13 cellular contexts compared by ENCODE assay signal in genomic region chr1:212545941-212546638, GRCh38.
DNase-seq lines count a peak whose midpoint lies in the region; ATAC-seq and TF ChIP-seq lines count a peak whose summit lies in the region.
"Had no signal": no experiment of that assay in that cellular context is flagged by ENCODE, and none has a peak within 500 bp of the region (broad histone marks: within the 10 kb centered on the region; RNA-seq: fewer than 3 reads in every experiment).

No MANE protein-coding gene starts in this region.

- peaks cover 0 to 2% of the 10 kb centered on the region in 2 donors for H3K4me1 ChIP-seq in mucosa of rectum (ENCODE audit: control insufficient read depth in 2 of 2, insufficient read depth in 2 of 2, low read length in 2 of 2)

- no peaks in the 10 kb centered on the region for H3K36me3 ChIP-seq in mucosa of rectum (ENCODE audit: control insufficient read depth in 2 of 2, insufficient read depth in 2 of 2, low read length in 2 of 2)

- DNase-seq in Right ventricle myocardium superior (no peak), cardiac septum (ENCODE audit: low spot score) (no peak), dorsolateral prefrontal cortex (no peak), NCI-H524 treated with DMSO at 0.1 percent for 48 hours (lab: John Stamatoyannopoulos, UW) (no peak), NCI-H748 (lab: John Stamatoyannopoulos, UW; ENCODE audit: unreplicated experiment) (no peak), posterior cingulate gyrus (no peak)
- no peak for DNase-seq in activated T-helper 2 cell treated with anti-CD3 and anti-CD28 coated beads, Interferon-gamma antibody, Interleukin-2, Interleukin-4, amounts not matched to agents 10 μg/mL and 5 μg/mL and 100 μg/mL, durations not matched to agents 14 hours and 24 hours and 36 hours (ENCODE audit: low spot score)
- DNase-seq: activated T-cell treated with anti-CD3 and anti-CD28 coated beads, Interleukin-2, amount 50 U/mL, for 24 hours; NCI-H2029; retina had no signal

- H3K9me3 ChIP-seq in mucosa of rectum (ENCODE audit: control insufficient read depth in 2 of 2, low read length in 2 of 2) = no peaks in the 10 kb centered on the region

- TF ChIP-seq CTCF in dorsolateral prefrontal cortex (IDR thresholded peaks at IDR 0.05 in 54 of 56, conservative IDR thresholded peaks at IDR 0.05 in 2 of 56; ENCODE audit: low read depth in 1 of 56, partially characterized antibody in 56 of 56) = no peak

- no peak overlapping the region for H3K27ac Mint-ChIP-seq in activated T-helper 2 cell treated with anti-CD3 and anti-CD28 coated beads, Interferon-gamma antibody, Interleukin-2, Interleukin-4, amounts not matched to agents 10 μg/mL and 5 μg/mL and 100 μg/mL, durations not matched to agents 14 hours and 24 hours and 36 hours
- H3K27ac Mint-ChIP-seq: activated T-cell treated with anti-CD3 and anti-CD28 coated beads, Interleukin-2, amount 50 U/mL, for 24 hours had no signal

- H3K27ac ChIP-seq in dorsolateral prefrontal cortex (peak overlapping the region in 41 of 59 donors; percentile 2 to 73 (median 47)), mucosa of rectum (ENCODE audit: low read depth in 2 of 2, low read length in 2 of 2) (peak overlapping the region; percentile 17 to 25)

- H3K4me3 Mint-ChIP-seq in activated T-helper 2 cell treated with anti-CD3 and anti-CD28 coated beads, Interferon-gamma antibody, Interleukin-2, Interleukin-4, amounts not matched to agents 10 μg/mL and 5 μg/mL and 100 μg/mL, durations not matched to agents 14 hours and 24 hours and 36 hours (ENCODE audit: low read depth) = no peak overlapping the region
- H3K4me3 Mint-ChIP-seq: activated T-cell treated with anti-CD3 and anti-CD28 coated beads, Interleukin-2, amount 50 U/mL, for 24 hours had no signal

- no peaks in the 10 kb centered on the region for H3K4me1 Mint-ChIP-seq in activated T-helper 2 cell treated with anti-CD3 and anti-CD28 coated beads, Interferon-gamma antibody, Interleukin-2, Interleukin-4, amounts not matched to agents 10 μg/mL and 5 μg/mL and 100 μg/mL, durations not matched to agents 14 hours and 24 hours and 36 hours (ENCODE audit: low read depth)

- H3K27me3 ChIP-seq in dorsolateral prefrontal cortex (no peaks in the 10 kb centered on the region), mucosa of rectum (ENCODE audit: control insufficient read depth in 2 of 2, insufficient read depth in 2 of 2, low read length in 2 of 2) (no peaks in the 10 kb centered on the region)

- H3K27me3 Mint-ChIP-seq in activated T-helper 2 cell treated with anti-CD3 and anti-CD28 coated beads, Interferon-gamma antibody, Interleukin-2, Interleukin-4, amounts not matched to agents 10 μg/mL and 5 μg/mL and 100 μg/mL, durations not matched to agents 14 hours and 24 hours and 36 hours (ENCODE audit: low read depth) = peaks cover 46% of the 10 kb centered on the region

- no peaks in the 10 kb centered on the region for H3K9me3 Mint-ChIP-seq in activated T-helper 2 cell treated with anti-CD3 and anti-CD28 coated beads, Interferon-gamma antibody, Interleukin-2, Interleukin-4, amounts not matched to agents 10 μg/mL and 5 μg/mL and 100 μg/mL, durations not matched to agents 14 hours and 24 hours and 36 hours
- H3K9me3 Mint-ChIP-seq: activated T-cell treated with anti-CD3 and anti-CD28 coated beads, Interleukin-2, amount 50 U/mL, for 24 hours had no signal

- ATAC-seq in Right ventricle myocardium superior (ENCODE audit: poor library complexity) = peak; percentile 74
- ATAC-seq: HepG2 had no signal

- no peaks in the 10 kb centered on the region for H3K36me3 Mint-ChIP-seq in activated T-helper 2 cell treated with anti-CD3 and anti-CD28 coated beads, Interferon-gamma antibody, Interleukin-2, Interleukin-4, amounts not matched to agents 10 μg/mL and 5 μg/mL and 100 μg/mL, durations not matched to agents 14 hours and 24 hours and 36 hours (ENCODE audit: low read depth)

- H3K4me3 ChIP-seq in dorsolateral prefrontal cortex (no peak overlapping the region), mucosa of rectum (ENCODE audit: low read length in 2 of 2) (no peak overlapping the region)
- H3K4me3 ChIP-seq: lung had no signal

- intact Hi-C loops in Right ventricle myocardium superior (cut with DNase I) = no loop called here
- intact Hi-C loops in cardiac septum (cut with DNase I) = no loop called here
- intact Hi-C loops in dorsolateral prefrontal cortex (cut with DNase I) = no loop called here
- intact Hi-C loops in activated T-helper 2 cell treated with anti-CD3 and anti-CD28 coated beads, Interferon-gamma antibody, Interleukin-2, Interleukin-4, amounts not matched to agents 10 μg/mL and 5 μg/mL and 100 μg/mL, durations not matched to agents 14 hours and 24 hours and 36 hours (cut with micrococcal nuclease) = no loop called here
- intact Hi-C loops in posterior cingulate gyrus (cut with DNase I) = loop anchor here (10.0 kb wide), 1 partner anchor 61 kb away; no protein-coding TSS in a partner anchor

- H3K9ac ChIP-seq in mucosa of rectum (ENCODE audit: low read depth in 1 of 2, low read length in 2 of 2) = no peak overlapping the region
